18 cellular contexts compared by ENCODE assay signal in genomic region chr6:141291322-141291721, GRCh38.
DNase-seq lines count a peak whose midpoint lies in the region; ATAC-seq, FAIRE-seq and TF ChIP-seq lines count a peak whose summit lies in the region.
"Had no signal": no experiment of that assay in that cellular context is flagged by ENCODE, and none has a peak within 500 bp of the region (broad histone marks: within the 10 kb centered on the region; RNA-seq: fewer than 3 reads in every experiment).

No MANE protein-coding gene starts in this region.

- no peaks in the 10 kb centered on the region for H3K36me3 ChIP-seq in OCI-LY3 (replicated peaks; ENCODE audit: low read depth, low read length)
- no peaks in the 10 kb centered on the region for H3K36me3 ChIP-seq in GM12878 (ENCODE audit: control insufficient read depth in 2 of 2, insufficient read depth in 2 of 2, low read length in 1 of 2)
- no peaks in the 10 kb centered on the region for H3K36me3 ChIP-seq in parathyroid adenoma (ENCODE audit: control insufficient read depth, insufficient read depth, low read length)

- TF ChIP-seq POLR2A in GM12878 (IDR thresholded peaks at IDR 0.05; ENCODE audit: low read depth, low read length), result no peak

- SMC1A ChIA-PET in GM12878 (lab: Charles Lee; ENCODE audit: uncharacterized antibody, unreplicated experiment), result interaction anchor here (1.0 to 1.1 kb wide), 2 partner anchors 9 to 733 kb away, joined by 3 read pairs; no protein-coding TSS in a partner anchor

- DNase-seq in NCI-H748 (lab: John Stamatoyannopoulos, UW; ENCODE audit: unreplicated experiment) (peak; percentile 40), NCI-H748 treated with DMSO at 0.1 percent for 48 hours (lab: John Stamatoyannopoulos, UW) (no peak), GM12878 (ENCODE audit: low read depth, low spot score) (no peak), coronary artery (ENCODE audit: low spot score) (no peak)
- DNase-seq in activated T-cell treated with anti-CD3 and anti-CD28 coated beads, Interleukin-2, amount 50 U/mL, for 1 hour, result no peak
- DNase-seq: 8988T; Caco-2; CD4-positive, alpha-beta T cell; H9; KBM-7; NCI-H187 treated with DMSO at 0.1 percent for 48 hours; NCI-H2227 treated with DMSO at 0.1 percent for 48 hours; NCI-H510A treated with DMSO at 0.1 percent for 48 hours had no signal

- POLR2A ChIA-PET in GM12878 (lab: Charles Lee), result no interaction called here

- H3K4me3 ChIP-seq in OCI-LY3 (ENCODE audit: low read length), result no peak overlapping the region
- H3K4me3 ChIP-seq in GM12878, result no peak overlapping the region
- no peak overlapping the region for H3K4me3 ChIP-seq in parathyroid adenoma (ENCODE audit: low read depth, low read length)
- no peak overlapping the region for H3K4me3 ChIP-seq in coronary artery

- ATAC-seq in GM12878 (peak; percentile 65), HG03280 (IDR thresholded peaks at IDR 0.05; ENCODE audit: unreplicated experiment) (no peak)

- H4K20me1 ChIP-seq in OCI-LY3 (ENCODE audit: insufficient read depth, low read length), result no peaks in the 10 kb centered on the region
- no peaks in the 10 kb centered on the region for H4K20me1 ChIP-seq in GM12878 (ENCODE audit: control insufficient read depth, insufficient read depth)

- no peak for FAIRE-seq in GM12878 (lab: Jason Lieb, UNC)
- FAIRE-seq: GM12892, GM18507 had no signal

- intact Hi-C loops in GM12878 (cut with micrococcal nuclease; ENCODE audit: unreplicated experiment), result no loop called here

- no peak for TF ChIP-seq CTCF in OCI-LY3 (IDR thresholded peaks at IDR 0.05; ENCODE audit: low read depth, low read length)
- TF ChIP-seq CTCF in GM12878 (IDR thresholded peaks at IDR 0.05 in 2 of 3, conservative IDR thresholded peaks at IDR 0.05 in 1 of 3; ENCODE audit: control insufficient read depth in 2 of 3, extremely low read depth in 1 of 3, insufficient read depth in 1 of 3, low read depth in 3 of 3, low read length in 3 of 3), result no peak
- no peak for TF ChIP-seq CTCF in parathyroid adenoma (IDR thresholded peaks at IDR 0.05)
- no peak for TF ChIP-seq CTCF in coronary artery (IDR thresholded peaks at IDR 0.05)

- H3K4me1 ChIP-seq in OCI-LY3 (ENCODE audit: low read length), result 0 out of 2 replicates have a peak, but pooled peaks cover 6% of the 10 kb centered on the region
- H3K4me1 ChIP-seq in GM12878 (ENCODE audit: control insufficient read depth, insufficient read depth, low read length), result no peaks in the 10 kb centered on the region
- no peaks in the 10 kb centered on the region for H3K4me1 ChIP-seq in parathyroid adenoma
- H3K4me1 ChIP-seq: Caco-2 had no signal

- H3K4me2 ChIP-seq in OCI-LY3 (ENCODE audit: low read length) (no peak overlapping the region), GM12878 (ENCODE audit: control insufficient read depth, insufficient read depth) (no peak overlapping the region), parathyroid adenoma (ENCODE audit: low read length) (no peak overlapping the region)

- CTCF ChIA-PET in GM12878 (lab: Yijun Ruan, JAX), result no interaction called here

- no peaks in the 10 kb centered on the region for H3K9me3 ChIP-seq in OCI-LY3 (ENCODE audit: insufficient read depth, low read length)
- no peaks in the 10 kb centered on the region for H3K9me3 ChIP-seq in GM12878 (replicated peaks; ENCODE audit: control insufficient read depth, insufficient read depth, low read length)
- H3K9me3 ChIP-seq in parathyroid adenoma (ENCODE audit: control insufficient read depth, low read length), result no peaks in the 10 kb centered on the region
- H3K9me3 ChIP-seq: Caco-2 had no signal

- in situ Hi-C loops in GM12878 (cut with MboI), result no loop called here

- H3K27me3 ChIP-seq in OCI-LY3 (ENCODE audit: low read depth, low read length) (no peaks in the 10 kb centered on the region), GM12878 (replicated peaks in 1 of 2; ENCODE audit: control insufficient read depth in 2 of 2, insufficient read depth in 2 of 2, low read length in 1 of 2) (no peaks in the 10 kb centered on the region), parathyroid adenoma (ENCODE audit: control insufficient read depth, insufficient read depth, low read length) (no peaks in the 10 kb centered on the region)

- TF ChIP-seq EP300 in GM12878 (IDR thresholded peaks at IDR 0.05; ENCODE audit: borderline replicate concordance in 1 of 2, control insufficient read depth in 1 of 2, low read depth in 2 of 2, low read length in 2 of 2), result no peak

- H2AFZ ChIP-seq in OCI-LY3 (ENCODE audit: low read depth, low read length), result 0 out of 2 replicates have a peak overlapping the region, but pooled peaks have one; percentile 45
- H2AFZ ChIP-seq in GM12878 (ENCODE audit: control insufficient read depth, low read depth, low read length), result no peak overlapping the region
- peak overlapping the region; percentile 2 for H2AFZ ChIP-seq in parathyroid adenoma

- H3K9ac ChIP-seq in OCI-LY3 (ENCODE audit: low read length) (no peak overlapping the region), GM12878 (ENCODE audit: control insufficient read depth, insufficient read depth, low read length) (no peak overlapping the region), parathyroid adenoma (no peak overlapping the region)

- WGBS in GM12878 (ENCODE audit: insufficient coverage, insufficient replicate concordance, low lambda C conversion rate, missing lambda C conversion rate), result 17% methylated on average over 1 of the region's 1 CpG

- no peaks in the 10 kb centered on the region for H3K79me2 ChIP-seq in OCI-LY3 (ENCODE audit: low read length)
- no peaks in the 10 kb centered on the region for H3K79me2 ChIP-seq in GM12878 (ENCODE audit: control insufficient read depth, insufficient read depth, low read length)
- H3K79me2 ChIP-seq in parathyroid adenoma, result no peaks in the 10 kb centered on the region

- no TSS peak for BruUV-seq in GM12878 (replicated peaks; lab: Mats Ljungman, UMichigan)

- H3K27ac ChIP-seq in OCI-LY3 (ENCODE audit: low read length) (no peak overlapping the region), GM12878 (ENCODE audit: control insufficient read depth, insufficient read depth) (no peak overlapping the region), parathyroid adenoma (no peak overlapping the region), coronary artery (no peak overlapping the region)

- TF ChIP-seq RAD21 in GM12878 (IDR thresholded peaks at IDR 0.05; ENCODE audit: insufficient read depth, low read depth, low read length), result no peak

- RAD21 ChIA-PET in GM12878 (lab: Charles Lee; ENCODE audit: unreplicated experiment), result interaction anchor here (0.7 kb wide), 1 partner anchor 1404 kb away, joined by 3 read pairs; no protein-coding TSS in a partner anchor

TF ChIP-seq in GM12878, 131 proteins besides CTCF, POLR2A, EP300 and RAD21 (continues in another document):
- TF ChIP-seq PKNOX1 (IDR thresholded peaks at IDR 0.05) (no peak), CREM (IDR thresholded peaks at IDR 0.05; ENCODE audit: low read depth) (no peak), YBX1 (IDR thresholded peaks at IDR 0.05) (no peak), EED (IDR thresholded peaks at IDR 0.05; ENCODE audit: low read depth) (no peak), SREBF1 (IDR thresholded peaks at IDR 0.05; ENCODE audit: low read length) (no peak), SP1 (IDR thresholded peaks at IDR 0.05; ENCODE audit: low read depth, low read length) (no peak), NFIC (IDR thresholded peaks at IDR 0.05; ENCODE audit: low read depth, low read length) (no peak), STAT1 (conservative IDR thresholded peaks at IDR 0.05) (no peak), ZBED1 (IDR thresholded peaks at IDR 0.05; ENCODE audit: borderline replicate concordance) (no peak), CEBPZ (IDR thresholded peaks at IDR 0.05; ENCODE audit: low read depth, low read length) (no peak), BRCA1 (IDR thresholded peaks at IDR 0.05; ENCODE audit: low read depth, low read length) (no peak), FOXM1 (IDR thresholded peaks at IDR 0.05; ENCODE audit: low read depth, low read length) (no peak), HCFC1 (IDR thresholded peaks at IDR 0.05; ENCODE audit: low read length) (no peak), CBX5 (IDR thresholded peaks at IDR 0.05; ENCODE audit: low read depth) (no peak), JUND (IDR thresholded peaks at IDR 0.05; ENCODE audit: low read depth, low read length) (no peak), SIN3A (IDR thresholded peaks at IDR 0.05; ENCODE audit: low read depth, low read length) (no peak), SMC3 (IDR thresholded peaks at IDR 0.05; ENCODE audit: borderline replicate concordance, low read length) (no peak), MEF2A (IDR thresholded peaks at IDR 0.05; ENCODE audit: insufficient read depth, low read depth, low read length) (no peak)
